In the genomic region with DNA sequence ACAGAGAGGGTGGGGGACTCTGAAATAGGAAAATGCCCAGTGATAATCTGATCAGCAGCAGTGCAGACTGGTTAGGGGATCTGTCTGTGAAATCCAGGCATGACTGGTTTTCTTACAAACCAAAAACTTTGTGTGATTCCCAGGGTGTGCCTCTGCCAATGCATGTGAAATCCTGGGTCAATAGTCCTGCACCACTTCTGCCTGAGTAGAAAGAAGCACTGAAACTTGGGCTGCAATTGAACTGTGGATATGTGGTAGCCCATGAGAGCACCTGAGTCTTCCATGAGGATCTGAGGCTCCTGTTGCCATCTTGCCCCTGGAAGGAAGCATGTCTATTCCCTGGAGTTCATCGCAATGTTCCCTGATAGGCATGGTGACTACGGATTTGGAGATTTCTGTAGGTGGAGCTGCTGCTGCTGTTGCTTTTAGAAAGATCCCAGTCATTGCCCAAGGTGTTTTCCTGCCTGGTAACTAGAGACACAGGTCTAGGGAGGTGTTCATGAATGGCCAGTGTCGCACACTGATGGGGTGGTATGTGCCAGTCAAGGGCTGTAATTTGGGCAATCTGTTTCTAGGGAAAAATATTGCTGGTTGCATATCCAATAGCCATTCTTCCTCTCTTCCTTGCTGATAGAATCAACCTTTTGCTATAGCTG, we compare ENCODE assay signal across 25 cellular contexts.
DNase-seq lines count a peak whose midpoint lies in the region; ATAC-seq and TF ChIP-seq lines count a peak whose summit lies in the region.
"Had no signal": no experiment of that assay in that cellular context is flagged by ENCODE, and none has a peak within 500 bp of the region (broad histone marks: within the 10 kb centered on the region; RNA-seq: fewer than 3 reads in every experiment).

No MANE protein-coding gene starts in this region.

- no peaks in the 10 kb centered on the region for H3K27me3 ChIP-seq in stomach smooth muscle (ENCODE audit: control insufficient read depth in 1 of 2, insufficient read depth in 2 of 2, low read length in 2 of 2)
- H3K27me3 ChIP-seq: neutrophil had no signal

- peaks cover 5% of the 10 kb centered on the region for H3K27me3 Mint-ChIP-seq in T-helper 2 cell treated with Interferon-gamma antibody and Interleukin-4, amounts not matched to agents 5 μg/mL and 100 μg/mL, for 36 hours (ENCODE audit: low read depth)

- no peak overlapping the region for H3K27ac Mint-ChIP-seq in T-helper 2 cell treated with Interferon-gamma antibody and Interleukin-4, amounts not matched to agents 5 μg/mL and 100 μg/mL, for 36 hours
- H3K27ac Mint-ChIP-seq: activated CD4-positive, alpha-beta T cell treated with anti-CD3 and anti-CD28 coated beads for 36 hours; activated naive CD4-positive, alpha-beta T cell treated with anti-CD3 and anti-CD28 coated beads for 36 hours; H9; stimulated activated memory B cell treated with anti-CD40 and anti-IgM and Interleukin-4, amounts not matched to agents 10 μg/mL and 1 μg/mL and 100 μg/mL, for 72 hours had no signal

- no peak overlapping the region for H3K4me3 Mint-ChIP-seq in T-helper 2 cell treated with Interferon-gamma antibody and Interleukin-4, amounts not matched to agents 5 μg/mL and 100 μg/mL, for 36 hours
- H3K4me3 Mint-ChIP-seq: activated CD4-positive, alpha-beta T cell treated with anti-CD3 and anti-CD28 coated beads for 36 hours; activated naive CD4-positive, alpha-beta T cell treated with anti-CD3 and anti-CD28 coated beads for 36 hours; activated T-cell treated with anti-CD3 and anti-CD28 coated beads, Interleukin-2, amount 50 U/mL, for 4 hours; central memory CD8-positive, alpha-beta T cell; H9; stimulated activated memory B cell treated with anti-CD40 and anti-IgM and Interleukin-4, amounts not matched to agents 10 μg/mL and 1 μg/mL and 100 μg/mL, for 72 hours had no signal

- H3K9ac ChIP-seq in stomach smooth muscle (ENCODE audit: low read length in 2 of 2) = no peak overlapping the region

- peak overlapping the region; percentile 58 for H3K27ac ChIP-seq in stomach smooth muscle (ENCODE audit: low read length)
- H3K27ac ChIP-seq: epithelial cell of prostate, HL-60, neutrophil, skin epidermis had no signal

- peak overlapping the region; percentile 15 to 29 for H3K4me3 ChIP-seq in stomach smooth muscle (ENCODE audit: low read length in 2 of 2)
- H3K4me3 ChIP-seq: lung, skin epidermis, thoracic aorta had no signal

- H3K36me3 Mint-ChIP-seq in T-helper 2 cell treated with Interferon-gamma antibody and Interleukin-4, amounts not matched to agents 5 μg/mL and 100 μg/mL, for 36 hours (ENCODE audit: low read depth) = no peaks in the 10 kb centered on the region
- H3K36me3 Mint-ChIP-seq: stimulated activated memory B cell treated with anti-CD40 and anti-IgM and Interleukin-4, amounts not matched to agents 10 μg/mL and 1 μg/mL and 100 μg/mL, for 72 hours had no signal

- H3K9me3 Mint-ChIP-seq in T-helper 2 cell treated with Interferon-gamma antibody and Interleukin-4, amounts not matched to agents 5 μg/mL and 100 μg/mL, for 36 hours = no peaks in the 10 kb centered on the region
- H3K9me3 Mint-ChIP-seq: activated naive CD4-positive, alpha-beta T cell treated with anti-CD3 and anti-CD28 coated beads for 36 hours; activated T-cell treated with anti-CD3 and anti-CD28 coated beads, Interleukin-2, amount 50 U/mL, for 4 hours; central memory CD8-positive, alpha-beta T cell; H9 had no signal

- peak; percentile 6 for DNase-seq in DMS53 (lab: John Stamatoyannopoulos, UW)
- DNase-seq in DMS53 treated with DMSO at 0.1 percent for 48 hours (lab: John Stamatoyannopoulos, UW; ENCODE audit: unreplicated experiment) = no peak
- no peak for DNase-seq in T-helper 2 cell treated with Interferon-gamma antibody and Interleukin-4, amounts not matched to agents 5 μg/mL and 100 μg/mL, for 36 hours (ENCODE audit: low spot score)
- DNase-seq: 8988T; activated CD4-positive, alpha-beta T cell treated with anti-CD3 and anti-CD28 coated beads for 36 hours; activated naive CD4-positive, alpha-beta T cell treated with anti-CD3 and anti-CD28 coated beads for 36 hours; activated T-cell treated with anti-CD3 and anti-CD28 coated beads, Interleukin-2, amount 50 U/mL, for 4 hours; amniotic stem cell; foreskin melanocyte; H9; kidney; NCI-H526 treated with DMSO at 0.1 percent for 48 hours had no signal

- H3K9me3 ChIP-seq in stomach smooth muscle (ENCODE audit: control insufficient read depth in 2 of 2, low read length in 2 of 2) = no peaks in the 10 kb centered on the region
- H3K9me3 ChIP-seq: neutrophil, thoracic aorta had no signal

- no peaks in the 10 kb centered on the region for H3K36me3 ChIP-seq in stomach smooth muscle (ENCODE audit: control insufficient read depth in 2 of 2, insufficient read depth in 2 of 2, low read length in 2 of 2)
- H3K36me3 ChIP-seq: neutrophil, thoracic aorta had no signal

- H3K4me1 Mint-ChIP-seq in T-helper 2 cell treated with Interferon-gamma antibody and Interleukin-4, amounts not matched to agents 5 μg/mL and 100 μg/mL, for 36 hours (ENCODE audit: low read depth) = no peaks in the 10 kb centered on the region
- H3K4me1 Mint-ChIP-seq: activated CD4-positive, alpha-beta T cell treated with anti-CD3 and anti-CD28 coated beads for 36 hours; central memory CD8-positive, alpha-beta T cell; stimulated activated memory B cell treated with anti-CD40 and anti-IgM and Interleukin-4, amounts not matched to agents 10 μg/mL and 1 μg/mL and 100 μg/mL, for 72 hours had no signal

- H3K4me1 ChIP-seq in stomach smooth muscle (ENCODE audit: control insufficient read depth, insufficient read depth, low read length) = peaks cover 30% of the 10 kb centered on the region

- ATAC-seq in SK-N-SH treated with all-trans-retinoic acid at 6 μM for 48 hours (peak; percentile 56), esophagus mucosa (peak; percentile 39), GM21447 (IDR thresholded peaks at IDR 0.05; ENCODE audit: unreplicated experiment) (no peak), HG03457 (IDR thresholded peaks at IDR 0.05; ENCODE audit: unreplicated experiment) (no peak)
- ATAC-seq: activated CD4-positive, alpha-beta T cell treated with anti-CD3 and anti-CD28 coated beads for 36 hours; activated T-cell treated with anti-CD3 and anti-CD28 coated beads, Interleukin-2, amount 50 U/mL, for 4 hours; stimulated activated memory B cell treated with anti-CD40 and anti-IgM and Interleukin-4, amounts not matched to agents 10 μg/mL and 1 μg/mL and 100 μg/mL, for 72 hours had no signal

TF ChIP-seq in SK-N-SH treated with all-trans-retinoic acid at 6 μM for 48 hours, 23 proteins besides CTCF, POLR2A, EP300 and RAD21 (continues in another document):
- TF ChIP-seq TOX (CRISPR knock-in tag; IDR thresholded peaks at IDR 0.05; ENCODE audit: borderline replicate concordance) (no peak), RARB (CRISPR knock-in tag; IDR thresholded peaks at IDR 0.05) (no peak), ARNTL (CRISPR knock-in tag; IDR thresholded peaks at IDR 0.05; ENCODE audit: borderline replicate concordance, low read depth) (no peak), CSRNP3 (CRISPR knock-in tag; IDR thresholded peaks at IDR 0.05) (no peak), ISL1 (CRISPR knock-in tag; IDR thresholded peaks at IDR 0.05) (no peak), ZFP30 (CRISPR knock-in tag; IDR thresholded peaks at IDR 0.05) (no peak), ZC3H10 (CRISPR knock-in tag; IDR thresholded peaks at IDR 0.05) (no peak), CSDC2 (CRISPR knock-in tag; IDR thresholded peaks at IDR 0.05) (no peak), TCF4 (CRISPR knock-in tag; IDR thresholded peaks at IDR 0.05; ENCODE audit: borderline replicate concordance) (no peak), POU6F1 (CRISPR knock-in tag; IDR thresholded peaks at IDR 0.05; ENCODE audit: borderline replicate concordance, low read depth) (no peak), GLIS3 (CRISPR knock-in tag; IDR thresholded peaks at IDR 0.05) (no peak), ESRRG (CRISPR knock-in tag; IDR thresholded peaks at IDR 0.05) (no peak), ZNF70 (CRISPR knock-in tag; IDR thresholded peaks at IDR 0.05) (no peak)

Comparison
In these comparisons a context has a peak if more than half of its experiments do, and no peak if none do; other contexts are left out.
1. ATAC-seq: peak in SK-N-SH treated with all-trans-retinoic acid at 6 μM for 48 hours (single experiment) and esophagus mucosa (single experiment); none in GM21447 (single experiment) and HG03457 (single experiment).